ENCODE assay signal across 11 cellular contexts in the genomic region with DNA sequence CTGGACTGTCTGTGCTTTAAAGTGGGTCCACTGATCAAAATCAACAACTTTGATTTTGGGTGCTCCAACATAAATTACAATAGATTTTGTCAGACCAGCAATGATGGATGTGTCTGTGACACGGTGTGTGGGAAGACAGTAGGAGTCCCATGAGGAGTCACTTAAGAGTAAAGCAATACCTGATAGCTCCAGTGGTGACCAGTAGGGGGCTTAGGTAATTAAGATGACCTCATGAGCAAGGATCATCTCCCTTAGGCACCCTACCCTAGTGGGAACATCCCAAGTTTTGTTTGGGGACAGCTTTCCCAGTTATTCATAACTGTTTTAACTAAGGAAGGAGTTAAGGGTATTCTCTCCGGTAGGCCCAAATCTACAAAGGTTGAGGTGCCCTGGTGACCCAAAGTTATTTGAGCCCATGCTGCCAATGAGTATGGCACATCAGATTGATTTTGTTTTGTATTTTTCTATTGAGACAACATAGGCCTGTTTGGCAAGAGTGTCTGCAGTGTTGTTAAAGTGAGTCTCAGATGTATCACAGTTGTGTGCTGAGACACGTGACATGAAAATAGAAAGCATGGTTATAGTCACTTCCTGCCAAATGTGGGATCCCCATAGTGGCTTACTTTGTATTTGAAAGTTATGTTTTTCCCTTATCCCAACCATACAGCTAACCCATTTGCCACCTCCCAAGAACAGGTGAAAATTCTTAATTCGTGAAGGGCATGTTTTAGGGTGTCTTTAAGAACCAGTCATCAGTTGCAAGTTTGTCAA.
DNase-seq lines count a peak whose midpoint lies in the region; ATAC-seq, FAIRE-seq and TF ChIP-seq lines count a peak whose summit lies in the region.
"Had no signal": no experiment of that assay in that cellular context is flagged by ENCODE, and none has a peak within 500 bp of the region (broad histone marks: within the 10 kb centered on the region; RNA-seq: fewer than 3 reads in every experiment).

No MANE protein-coding gene starts in this region.

- no peak overlapping the region for H3K4me2 ChIP-seq in DND-41 (ENCODE audit: insufficient read depth, low read length)

- FAIRE-seq in GM12891 (lab: Jason Lieb, UNC), result no peak
- FAIRE-seq: islet of Langerhans had no signal

- H3K9me3 ChIP-seq in DND-41 (ENCODE audit: insufficient read depth, low read length, severe bottlenecking) (peaks cover 4% of the 10 kb centered on the region), WERI-Rb-1 (ENCODE audit: severe bottlenecking) (no peaks in the 10 kb centered on the region), colonic mucosa (no peaks in the 10 kb centered on the region)

- H3K27me3 ChIP-seq in DND-41 (ENCODE audit: insufficient read depth, low read length, poor library complexity) (no peaks in the 10 kb centered on the region), WERI-Rb-1 (ENCODE audit: insufficient read depth, low read depth, severe bottlenecking) (no peaks in the 10 kb centered on the region), colonic mucosa (no peaks in the 10 kb centered on the region)
- H3K27me3 ChIP-seq: SJSA1 had no signal

- H3K9ac ChIP-seq in DND-41 (ENCODE audit: low read depth, low read length) (no peak overlapping the region), colonic mucosa (ENCODE audit: low read depth in 2 of 2, low read length in 2 of 2) (no peak overlapping the region)

- H3K36me3 ChIP-seq in DND-41 (ENCODE audit: insufficient read depth, low read length) (no peaks in the 10 kb centered on the region), WERI-Rb-1 (no peaks in the 10 kb centered on the region), colonic mucosa (no peaks in the 10 kb centered on the region)
- H3K36me3 ChIP-seq: SJSA1 had no signal

- intact Hi-C loops in colonic mucosa (cut with DNase I) (no loop called here), sciatic nerve (cut with DNase I) (no loop called here)

- no peaks in the 10 kb centered on the region for H3K79me2 ChIP-seq in DND-41 (ENCODE audit: insufficient read depth, low read length)

- DNase-seq in DND-41 (no peak), GM20000 (ENCODE audit: low spot score) (peak; percentile 4), WERI-Rb-1 (no peak), colonic mucosa (no peak), cerebellar nuclear complex (lab: John Stamatoyannopoulos, UW) (no peak), sciatic nerve (ENCODE audit: low spot score) (no peak), GM12891 (ENCODE audit: insufficient read length, low spot score) (no peak)
- DNase-seq: NCI-H1092 treated with DMSO at 0.1 percent for 48 hours had no signal

- H3K4me3 ChIP-seq in DND-41 (ENCODE audit: low read depth in 1 of 2, low read length in 2 of 2) (no peak overlapping the region), WERI-Rb-1 (ENCODE audit: low read depth, low read length) (no peak overlapping the region), colonic mucosa (no peak overlapping the region)
- H3K4me3 ChIP-seq: SJSA1 had no signal

- H3K4me1 ChIP-seq in DND-41 (ENCODE audit: insufficient read depth, low read length) (no peaks in the 10 kb centered on the region), colonic mucosa (no peaks in the 10 kb centered on the region)
- H3K4me1 ChIP-seq: SJSA1 had no signal

- ATAC-seq in DND-41 (ENCODE audit: insufficient read depth, low read depth) (peak; percentile 37; the same call in 1 of the 3 replicates), HG03175 (IDR thresholded peaks at IDR 0.05; ENCODE audit: unreplicated experiment) (peak; percentile 77), sciatic nerve (no peak)

- H2AFZ ChIP-seq in DND-41 (ENCODE audit: low read depth, low read length), result no peak overlapping the region

- H4K20me1 ChIP-seq in DND-41 (ENCODE audit: insufficient read depth, low read length), result no peaks in the 10 kb centered on the region

- H3K27ac ChIP-seq in DND-41 (ENCODE audit: low read length), result no peak overlapping the region
- H3K27ac ChIP-seq in WERI-Rb-1, result no peak overlapping the region
- H3K27ac ChIP-seq in colonic mucosa, result no peak overlapping the region
- H3K27ac ChIP-seq: SJSA1 had no signal

- TF ChIP-seq CTCF in DND-41 (IDR thresholded peaks at IDR 0.05; ENCODE audit: borderline replicate concordance, extremely low read depth, low read length, poor library complexity, severe bottlenecking) (peak; percentile 18), GM20000 (IDR thresholded peaks at IDR 0.05; ENCODE audit: extremely low read depth, missing control alignments) (peak; percentile 11), WERI-Rb-1 (IDR thresholded peaks at IDR 0.05; ENCODE audit: low read depth, low read length) (peak; percentile 35; the same call in 1 of the 2 replicates), colonic mucosa (IDR thresholded peaks at IDR 0.05) (no peak)

- TF ChIP-seq POLR2A in GM12891 (IDR thresholded peaks at IDR 0.05; ENCODE audit: low read depth, low read length), result no peak

TF ChIP-seq in GM12891, 5 proteins besides CTCF, POLR2A, EP300 and RAD21:
- no peak for TF ChIP-seq SPI1 (IDR thresholded peaks at IDR 0.05; ENCODE audit: low read depth, low read length)
- no peak for TF ChIP-seq PAX5 (IDR thresholded peaks at IDR 0.05; ENCODE audit: insufficient read depth, low read length, severe bottlenecking)
- no peak for TF ChIP-seq TAF1 (IDR thresholded peaks at IDR 0.05; ENCODE audit: low read depth, low read length)
